Comparison of ENCODE assay signal across 18 cellular contexts in the genomic region with DNA sequence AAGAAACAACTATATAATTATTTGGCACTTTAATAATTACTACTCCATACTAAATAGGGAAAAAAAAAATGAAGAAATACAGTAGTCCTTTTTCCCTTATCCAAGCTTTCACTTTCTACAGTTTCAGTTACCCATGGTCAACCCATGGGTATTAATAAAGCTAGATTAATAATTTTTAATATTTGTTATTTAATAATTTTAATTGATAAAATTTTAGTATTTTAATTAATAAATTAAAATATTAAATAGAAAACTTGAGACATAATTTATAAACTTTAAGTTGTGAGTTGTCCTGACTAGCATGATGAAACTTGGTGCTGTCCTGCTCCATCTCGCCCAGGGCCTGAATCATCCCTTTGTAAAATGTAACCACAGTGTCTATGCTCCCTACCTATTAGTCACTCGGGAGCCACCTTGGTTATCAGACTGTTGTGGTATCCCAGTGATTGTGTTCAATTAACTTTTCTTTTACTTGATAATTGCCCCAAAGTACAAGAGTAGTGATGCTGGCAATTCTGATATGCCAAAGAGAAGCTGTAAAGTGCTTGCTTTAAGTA.
A peak's percentile ranks its signal among the peaks of the same experiment; 100 is the strongest.
DNase-seq lines count a peak whose midpoint lies in the region; ATAC-seq and TF ChIP-seq lines count a peak whose summit lies in the region.
"Had no signal": no experiment of that assay in that cellular context is flagged by ENCODE, and none has a peak within 500 bp of the region (broad histone marks: within the 10 kb centered on the region; RNA-seq: fewer than 3 reads in every experiment).

No MANE protein-coding gene starts in this region.

- H3K27me3 ChIP-seq in gastrocnemius medialis: no peaks in the 10 kb centered on the region
- H3K27me3 ChIP-seq: neutrophil had no signal

- no peak for TF ChIP-seq POLR2A in gastrocnemius medialis (IDR thresholded peaks at IDR 0.05)

- H3K4me3 ChIP-seq in coronary artery (no peak overlapping the region), gastrocnemius medialis (no peak overlapping the region)

- peak; percentile 51 for DNase-seq in AG20443 (ENCODE audit: low spot score)
- DNase-seq in HS-5 (ENCODE audit: low read depth): peak; percentile 22
- DNase-seq in astrocyte of the hippocampus (ENCODE audit: low read depth, low spot score): peak; percentile 36
- peak; percentile 74 for DNase-seq in islet precursor cell
- DNase-seq in coronary artery (ENCODE audit: low spot score): no peak
- DNase-seq in middle frontal gyrus (ENCODE audit: extremely low spot score, low spot score): no peak
- DNase-seq in NCI-H2081 treated with DMSO at 0.1 percent for 48 hours (lab: John Stamatoyannopoulos, UW): no peak
- DNase-seq in gastrocnemius medialis: no peak
- DNase-seq: activated CD4-positive, CD25-positive, alpha-beta regulatory T cell; activated CD8-positive, alpha-beta memory T cell treated with anti-CD3 and anti-CD28 coated beads, Interleukin-2, amount 10 ng/mL, durations not matched to agents 7 days and 5 days; activated gamma-delta T cell treated with Interleukin-2 at 50 U/mL for 16 hours; DMS153; foreskin melanocyte; Karpas-422; NCI-H146; NCI-H446 treated with DMSO at 0.1 percent for 48 hours had no signal

- no peaks in the 10 kb centered on the region for H3K9me3 ChIP-seq in gastrocnemius medialis
- H3K9me3 ChIP-seq: neutrophil had no signal

- H3K4me1 ChIP-seq in gastrocnemius medialis: no peaks in the 10 kb centered on the region

- no peak overlapping the region for H3K27ac ChIP-seq in coronary artery
- H3K27ac ChIP-seq in gastrocnemius medialis: no peak overlapping the region
- H3K27ac ChIP-seq: neutrophil had no signal

- TF ChIP-seq CTCF in coronary artery (IDR thresholded peaks at IDR 0.05) (no peak), gastrocnemius medialis (IDR thresholded peaks at IDR 0.05 in 4 of 5, conservative IDR thresholded peaks at IDR 0.05 in 1 of 5) (no peak)

- H3K36me3 ChIP-seq in gastrocnemius medialis: no peaks in the 10 kb centered on the region
- H3K36me3 ChIP-seq: neutrophil had no signal

- in situ Hi-C loops in gastrocnemius medialis (cut with MboI; ENCODE audit: low sequenced_read_pairs in 4 of 4): no loop called here

- ATAC-seq in gastrocnemius medialis: no peak
- ATAC-seq: activated CD8-positive, alpha-beta memory T cell treated with anti-CD3 and anti-CD28 coated beads, Interleukin-2, amount 10 ng/mL, durations not matched to agents 7 days and 5 days; stimulated activated effector memory CD8-positive, alpha-beta T cell treated with anti-CD3 and anti-CD28 coated beads, Interleukin-12 subunit alpha, Interleukin-12 subunit beta, amount 100 ng/mL, for 72 hours had no signal

- intact Hi-C loops in gastrocnemius medialis (cut with DNase I; ENCODE audit: low total_unique reads): no loop called here

Comparison
In these comparisons a context has a peak if more than half of its experiments do, and no peak if none do; other contexts are left out.
1. DNase-seq: peak in AG20443 (single experiment), HS-5 (single experiment), astrocyte of the hippocampus (single experiment) and islet precursor cell (single experiment); none in coronary artery (single experiment), middle frontal gyrus (single experiment), NCI-H2081 treated with DMSO at 0.1 percent for 48 hours (single experiment) and gastrocnemius medialis (0 of 2).